Comparison of ENCODE assay signal across 8 cellular contexts in the genomic region with DNA sequence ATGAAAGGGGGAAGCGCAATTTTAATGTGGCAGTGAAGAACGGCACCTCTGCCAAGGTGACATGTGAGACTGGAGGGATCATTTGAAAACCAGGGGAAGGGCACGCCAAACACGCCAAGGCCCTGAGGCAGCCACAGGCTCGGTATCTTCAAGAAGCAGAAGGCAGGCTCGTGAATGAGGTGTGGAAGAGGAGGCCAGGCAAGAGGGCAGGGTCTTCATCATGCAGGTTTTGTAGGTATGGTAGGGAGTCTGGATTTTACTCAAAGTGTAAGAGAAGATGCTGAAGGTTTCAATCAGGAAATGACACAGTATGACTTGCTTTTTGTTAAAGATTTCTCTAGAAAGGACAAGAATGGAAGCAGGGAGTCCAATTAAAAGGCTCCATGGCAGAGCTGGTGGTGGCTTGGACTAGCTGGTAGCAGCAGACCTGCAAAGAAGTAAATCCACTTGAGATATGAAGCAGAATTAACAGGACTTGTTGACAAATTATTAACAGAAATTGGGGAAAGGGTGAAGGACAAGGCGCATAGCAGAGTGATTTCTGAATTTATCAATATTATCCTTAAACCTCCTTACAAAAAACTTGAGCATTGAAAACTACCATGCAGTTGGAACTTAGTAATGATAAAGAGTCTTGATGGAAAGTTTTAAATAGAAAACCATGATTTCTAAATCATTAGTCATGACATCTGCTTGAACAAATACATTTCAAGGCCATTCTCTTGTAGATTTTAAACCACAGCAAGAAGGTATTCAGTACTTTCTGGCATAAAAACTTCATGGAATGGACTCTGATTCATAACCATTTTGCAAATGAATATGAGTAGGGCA.
DNase-seq lines count a peak whose midpoint lies in the region; ATAC-seq and TF ChIP-seq lines count a peak whose summit lies in the region.

No MANE protein-coding gene starts in this region.

- no peaks in the 10 kb centered on the region for H3K36me3 ChIP-seq in naive thymus-derived CD4-positive, alpha-beta T cell (ENCODE audit: control insufficient read depth in 2 of 3, insufficient read depth in 3 of 3, low read length in 3 of 3)
- peaks cover 12% of the 10 kb centered on the region for H3K36me3 ChIP-seq in WERI-Rb-1

- no peak for TF ChIP-seq CTCF in WERI-Rb-1 (IDR thresholded peaks at IDR 0.05; ENCODE audit: low read depth, low read length)

- peak overlapping the region; percentile 91 to 96 for H3K27ac Mint-ChIP-seq in activated naive CD4-positive, alpha-beta T cell treated with anti-CD3 and anti-CD28 coated beads, Interleukin-2, amount 50 U/mL, for 72 hours
- peak overlapping the region; percentile 70 to 92 (median 84) for H3K27ac Mint-ChIP-seq in naive thymus-derived CD4-positive, alpha-beta T cell

- peaks cover 18 to 68% of the 10 kb centered on the region in 2 donors for H3K36me3 Mint-ChIP-seq in activated naive CD4-positive, alpha-beta T cell treated with anti-CD3 and anti-CD28 coated beads, Interleukin-2, amount 50 U/mL, for 72 hours
- peaks cover 6 to 46% (median 24%) of the 10 kb centered on the region in 5 donors for H3K36me3 Mint-ChIP-seq in naive thymus-derived CD4-positive, alpha-beta T cell

- H3K27ac ChIP-seq in naive thymus-derived CD4-positive, alpha-beta T cell (ENCODE audit: low read depth, low read length), result peak overlapping the region; percentile 48
- H3K27ac ChIP-seq in WERI-Rb-1, result no peak overlapping the region

- peaks cover 46 to 82% (median 70%) of the 10 kb centered on the region in 7 donors for H3K4me1 Mint-ChIP-seq in naive thymus-derived CD4-positive, alpha-beta T cell

- CTCF ChIA-PET in naive thymus-derived CD4-positive, alpha-beta T cell (lab: Charles Lee), result interaction anchor here (0.7 kb wide), 1 partner anchor 1027 kb away, joined by 3 read pairs; no protein-coding TSS in a partner anchor

- H3K27me3 ChIP-seq in naive thymus-derived CD4-positive, alpha-beta T cell (ENCODE audit: control insufficient read depth in 2 of 2, insufficient read depth in 2 of 2, low read length in 2 of 2), result no peaks in the 10 kb centered on the region
- H3K27me3 ChIP-seq in WERI-Rb-1 (ENCODE audit: insufficient read depth, low read depth, severe bottlenecking), result no peaks in the 10 kb centered on the region

- H3K4me3 ChIP-seq in naive thymus-derived CD4-positive, alpha-beta T cell (ENCODE audit: low read length), result no peak overlapping the region
- H3K4me3 ChIP-seq in WERI-Rb-1 (ENCODE audit: low read depth, low read length), result no peak overlapping the region

- peak overlapping the region; percentile 3 to 71 (median 62) for H3K4me3 Mint-ChIP-seq in naive thymus-derived CD4-positive, alpha-beta T cell

- peaks cover 5 to 8% of the 10 kb centered on the region in 2 donors for H3K9me3 Mint-ChIP-seq in activated naive CD4-positive, alpha-beta T cell treated with anti-CD3 and anti-CD28 coated beads, Interleukin-2, amount 50 U/mL, for 72 hours
- H3K9me3 Mint-ChIP-seq in naive thymus-derived CD4-positive, alpha-beta T cell, result peaks cover 0 to 6% (median 0%) of the 10 kb centered on the region in 11 donors

- H3K4me1 ChIP-seq in naive thymus-derived CD4-positive, alpha-beta T cell (ENCODE audit: control insufficient read depth in 2 of 2, insufficient read depth in 2 of 2, low read length in 2 of 2), result peaks cover 31 to 34% of the 10 kb centered on the region in 2 donors

- no peaks in the 10 kb centered on the region for H3K27me3 Mint-ChIP-seq in naive thymus-derived CD4-positive, alpha-beta T cell

- POLR2A ChIA-PET in naive thymus-derived CD4-positive, alpha-beta T cell (lab: Charles Lee), result interaction anchor here (0.9 to 1.0 kb wide), 2 partner anchors 10 to 30 kb away, joined by 3 to 4 read pairs; no protein-coding TSS in a partner anchor

- no peaks in the 10 kb centered on the region for H3K9me3 ChIP-seq in naive thymus-derived CD4-positive, alpha-beta T cell (ENCODE audit: control insufficient read depth in 2 of 3, low read length in 3 of 3)
- H3K9me3 ChIP-seq in WERI-Rb-1 (ENCODE audit: severe bottlenecking), result no peaks in the 10 kb centered on the region

- peak; percentile 64 for ATAC-seq in GM18517 (IDR thresholded peaks at IDR 0.05; ENCODE audit: unreplicated experiment)
- peak; percentile 67 for ATAC-seq in HG03196 (IDR thresholded peaks at IDR 0.05; ENCODE audit: unreplicated experiment)
- peak; percentile 93 to 98 for ATAC-seq in activated naive CD4-positive, alpha-beta T cell treated with anti-CD3 and anti-CD28 coated beads, Interleukin-2, amount 50 U/mL, for 72 hours
- ATAC-seq in naive thymus-derived CD4-positive, alpha-beta T cell, result peak; percentile 16
- ATAC-seq in HG03139 (IDR thresholded peaks at IDR 0.05; ENCODE audit: unreplicated experiment), result no peak

- intact Hi-C loops in naive thymus-derived CD4-positive, alpha-beta T cell (cut with micrococcal nuclease), result loop anchor here (1.0 to 10.0 kb wide), 2 partner anchors 9 to 266 kb away; a partner anchor contains a TSS

- peak in 1 of 2 donors; percentile 56 for DNase-seq in activated naive CD4-positive, alpha-beta T cell treated with anti-CD3 and anti-CD28 coated beads, Interleukin-2, amount 50 U/mL, for 72 hours (ENCODE audit: low spot score in 2 of 2)
- DNase-seq in naive thymus-derived CD4-positive, alpha-beta T cell, result no peak
- DNase-seq in SW 1271 (lab: John Stamatoyannopoulos, UW), result no peak
- DNase-seq in NCI-H2227 (lab: John Stamatoyannopoulos, UW; ENCODE audit: unreplicated experiment), result no peak
- DNase-seq in WERI-Rb-1, result no peak
